ENCODE assay signal across 8 cellular contexts in genomic region chr5:82164957-82165698, GRCh38.
DNase-seq lines count a peak whose midpoint lies in the region; ATAC-seq lines count a peak whose summit lies in the region.

No MANE protein-coding gene starts in this region.

- DNase-seq in GM23248, result peak; percentile 34
- peak; percentile 16 for DNase-seq in SK-MEL-5 (ENCODE audit: low read depth, low spot score)
- peak in 30 of 42 donors; percentile 6 to 59 (median 22) for DNase-seq in head of caudate nucleus
- peak; percentile 45 for DNase-seq in retina
- no peak for DNase-seq in SHP77 (lab: John Stamatoyannopoulos, UW)
- DNase-seq in kidney tubule cell (ENCODE audit: low spot score), result no peak
- no peak for DNase-seq in activated CD4-positive, alpha-beta T cell treated with anti-CD3 and anti-CD28 coated beads for 4 hours

- peak overlapping the region; percentile 78 for H3K4me2 ChIP-seq in GM23248 (ENCODE audit: unreplicated experiment)

- H3K27me3 ChIP-seq in GM23248 (replicated peaks; ENCODE audit: insufficient read depth), result no peaks in the 10 kb centered on the region

- no peaks in the 10 kb centered on the region for H3K9me3 ChIP-seq in GM23248 (ENCODE audit: low read depth)

- no peaks in the 10 kb centered on the region for H4K20me1 ChIP-seq in GM23248 (ENCODE audit: insufficient read depth)

- H3K9ac ChIP-seq in GM23248, result no peak overlapping the region

- H3K27ac ChIP-seq in GM23248, result peak overlapping the region; percentile 70

- ATAC-seq in GM21381 (IDR thresholded peaks at IDR 0.05; ENCODE audit: unreplicated experiment), result no peak

- 86 to 89% methylated on average over 3 of the region's 3 CpGs for WGBS in GM23248 (ENCODE audit: low coverage in 1 of 2, low lambda C conversion rate in 2 of 2, missing lambda C conversion rate in 2 of 2), 2 experiments

- no peak overlapping the region for H2AFZ ChIP-seq in GM23248

- no peaks in the 10 kb centered on the region for H3K79me2 ChIP-seq in GM23248 (ENCODE audit: insufficient read depth)

- no peaks in the 10 kb centered on the region for H3K9me2 ChIP-seq in GM23248 (ENCODE audit: insufficient read depth)

- H3K4me3 ChIP-seq in GM23248, result no peak overlapping the region

- H3K36me3 ChIP-seq in GM23248 (ENCODE audit: low read depth), result no peaks in the 10 kb centered on the region

- peaks cover 37% of the 10 kb centered on the region for H3K4me1 ChIP-seq in GM23248 (ENCODE audit: insufficient read depth)

- H3F3A ChIP-seq in GM23248 (ENCODE audit: insufficient read depth), result peaks cover 36% of the 10 kb centered on the region

- intact Hi-C loops in head of caudate nucleus (cut with DNase I), result loop anchor here (5.0 to 10.0 kb wide), 4 partner anchors 60 to 658 kb away; partner anchors contain the start of gene SSBP2

- in situ Hi-C loops in GM23248 (cut with MboI) (loop anchor here (25.0 kb wide), 2 partner anchors 428 to 653 kb away; no protein-coding TSS in a partner anchor), SK-MEL-5 (cut with HindIII; ENCODE audit: low pct_unique_long_range_greater_than_20kb, low sequenced_read_pairs) (no loop called here)

Comparison
In these comparisons a context has a peak if more than half of its experiments do, and no peak if none do; other contexts are left out.
1. DNase-seq: peak in GM23248 (single experiment), SK-MEL-5 (single experiment), head of caudate nucleus (30 of 42) and retina (single experiment); none in SHP77 (0 of 2), kidney tubule cell (single experiment) and activated CD4-positive, alpha-beta T cell treated with anti-CD3 and anti-CD28 coated beads for 4 hours (0 of 2).